8 cellular contexts compared by ENCODE assay signal in genomic region chr14:91173221-91173670, GRCh38. TPM values are rescaled to one million over a fixed set of nuclear protein-coding genes. Genes with fewer than 3 reads are reported as not detected.
DNase-seq lines count a peak whose midpoint lies in the region; ATAC-seq and TF ChIP-seq lines count a peak whose summit lies in the region.

No MANE protein-coding gene starts in this region.

- H3K27me3 Mint-ChIP-seq in activated naive CD8-positive, alpha-beta T cell treated with anti-CD3 and anti-CD28 coated beads for 36 hours = no peaks in the 10 kb centered on the region

- H3K9me3 Mint-ChIP-seq in activated naive CD8-positive, alpha-beta T cell treated with anti-CD3 and anti-CD28 coated beads for 36 hours = no peaks in the 10 kb centered on the region

- H3K9me3 ChIP-seq in MG63 (no peaks in the 10 kb centered on the region), upper lobe of left lung (no peaks in the 10 kb centered on the region)

- in situ Hi-C loops in G401 (cut with HindIII; ENCODE audit: low sequenced_read_pairs) = no loop called here

- no peak overlapping the region for H3K4me3 Mint-ChIP-seq in activated naive CD8-positive, alpha-beta T cell treated with anti-CD3 and anti-CD28 coated beads for 36 hours

- peak; percentile 90 for DNase-seq in G401 (ENCODE audit: low spot score)
- DNase-seq in MG63 = peak; percentile 60
- peak; percentile 64 for DNase-seq in SW480 (ENCODE audit: low spot score)
- DNase-seq in activated naive CD8-positive, alpha-beta T cell treated with anti-CD3 and anti-CD28 coated beads for 36 hours = peak; percentile 76
- DNase-seq in Right ventricle myocardium inferior (ENCODE audit: missing footprints) = peak; percentile 86
- peak; percentile 80 for DNase-seq in pons (ENCODE audit: low spot score)
- peak in 1 of 2 donors; percentile 86 for DNase-seq in upper lobe of left lung

- ATAC-seq in Right ventricle myocardium inferior = peak; percentile 38
- peak; percentile 77 to 81 for ATAC-seq in upper lobe of left lung (ENCODE audit: low FRiP score in 2 of 2)
- ATAC-seq in HG03439 (IDR thresholded peaks at IDR 0.05; ENCODE audit: unreplicated experiment) = no peak

- H3K27ac ChIP-seq in upper lobe of left lung = no peak overlapping the region

- H3K27me3 ChIP-seq in MG63 (no peaks in the 10 kb centered on the region), upper lobe of left lung (no peaks in the 10 kb centered on the region)

- peaks cover 11% of the 10 kb centered on the region for H3K4me1 Mint-ChIP-seq in activated naive CD8-positive, alpha-beta T cell treated with anti-CD3 and anti-CD28 coated beads for 36 hours

- H3K36me3 ChIP-seq in MG63 = peaks cover 2% of the 10 kb centered on the region
- peaks cover 8 to 63% (median 44%) of the 10 kb centered on the region in 4 donors for H3K36me3 ChIP-seq in upper lobe of left lung

- TF ChIP-seq CTCF in upper lobe of left lung (IDR thresholded peaks at IDR 0.05) = peak; percentile 71 to 87 (median 81)

- WGBS in upper lobe of left lung, 2 donors = 46 to 54% methylated on average over 8 to 10 of the region's 10 CpGs

- TF ChIP-seq POLR2A in upper lobe of left lung (IDR thresholded peaks at IDR 0.05) = no peak

- intact Hi-C loops in Right ventricle myocardium inferior (cut with DNase I) = loop anchor here (2.0 to 5.0 kb wide), 2 partner anchors 36 to 270 kb away; no protein-coding TSS in a partner anchor

- H3K27ac Mint-ChIP-seq in activated naive CD8-positive, alpha-beta T cell treated with anti-CD3 and anti-CD28 coated beads for 36 hours = peak overlapping the region; percentile 58

- peaks cover 11% of the 10 kb centered on the region for H3K36me3 Mint-ChIP-seq in activated naive CD8-positive, alpha-beta T cell treated with anti-CD3 and anti-CD28 coated beads for 36 hours

- H3K4me3 ChIP-seq in MG63 (no peak overlapping the region), upper lobe of left lung (no peak overlapping the region)

- peaks cover 0 to 8% (median 6%) of the 10 kb centered on the region in 4 donors for H3K4me1 ChIP-seq in upper lobe of left lung

- TF ChIP-seq EP300 in upper lobe of left lung (IDR thresholded peaks at IDR 0.05) = no peak

RNA-seq across cellular contexts. Expression of gene DGLUCY, which starts 59.4 kb away (rescaled TPM):
- 58.9 and 91.4 TPM in 2 replicates for total RNA-seq in G401 (2014; rRNA removed; shearing (Covaris generic))
- 11.0 and 18.3 TPM in 2 replicates for total RNA-seq in MG63 (2014; rRNA removed; shearing (Covaris generic); ENCODE audit: low replicate concordance)
- total RNA-seq in activated naive CD8-positive, alpha-beta T cell treated with anti-CD3 and anti-CD28 coated beads for 36 hours = 10 to 100 TPM; 31.9 to 36.1 TPM
- total RNA-seq in Right ventricle myocardium inferior (202 TPM), upper lobe of left lung (100 to 1,000 TPM in 2 of 6 donors, 10 to 100 TPM in 4; 54.7 to 141 (median 80.3) TPM)
